In the genomic region with DNA sequence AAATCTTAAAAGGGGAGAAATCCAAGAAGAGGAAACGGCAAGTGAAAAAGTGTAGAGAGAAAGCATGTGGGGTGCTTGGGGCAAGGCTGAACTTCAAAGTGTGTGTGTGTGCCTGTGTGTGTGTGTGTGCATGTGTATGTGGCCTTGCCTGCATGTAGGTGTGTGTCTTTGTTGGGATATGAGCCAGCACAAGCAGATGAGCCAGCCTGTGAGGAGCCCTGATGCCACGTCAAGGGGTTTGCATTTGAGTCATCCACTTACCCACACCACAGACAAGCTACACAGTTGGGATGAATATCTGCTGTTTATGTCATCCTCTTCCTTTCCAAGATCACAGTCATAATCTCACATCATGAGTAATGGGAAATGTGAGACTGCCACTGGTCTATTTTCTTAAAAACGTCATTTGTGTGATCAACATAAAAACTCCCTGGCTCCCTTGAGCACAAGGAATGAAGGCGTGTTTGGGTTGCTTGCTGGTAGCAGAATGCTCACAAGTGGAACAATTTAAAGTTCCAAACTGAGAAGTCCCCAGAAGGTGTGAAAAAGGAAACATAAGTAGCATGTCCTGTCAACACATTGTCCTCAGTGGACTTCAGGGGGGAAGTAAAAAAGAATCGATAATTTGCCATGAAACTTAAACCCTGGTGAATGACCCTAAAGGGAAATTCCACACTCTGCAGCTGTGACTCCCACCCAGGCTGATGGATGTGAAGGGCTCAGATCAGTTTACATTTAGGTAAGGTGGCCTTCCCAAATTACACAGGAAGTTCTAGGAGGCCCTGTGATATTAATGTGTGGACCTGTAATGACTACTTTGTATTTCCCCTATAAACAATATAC, we compare ENCODE assay signal across 8 cellular contexts. TPM values are rescaled to one million over a fixed set of nuclear protein-coding genes. Genes with fewer than 3 reads are reported as not detected.
DNase-seq lines count a peak whose midpoint lies in the region; ATAC-seq lines count a peak whose summit lies in the region.

No MANE protein-coding gene starts in this region.

- ATAC-seq in HG03565 (IDR thresholded peaks at IDR 0.05; ENCODE audit: unreplicated experiment) (peak; percentile 83), GM19452 (IDR thresholded peaks at IDR 0.05; ENCODE audit: unreplicated experiment) (no peak)

- in situ Hi-C loops in ACHN (cut with HindIII; ENCODE audit: low pct_ligation_motif_present, low pct_unique_long_range_greater_than_20kb, low sequenced_read_pairs), result no loop called here

- DNase-seq in ACHN, result peak; percentile 99
- DNase-seq in GM19240 (ENCODE audit: insufficient read length, low spot score), result peak; percentile 64
- DNase-seq in activated CD8-positive, alpha-beta memory T cell treated with anti-CD3 and anti-CD28 coated beads for 48 hours (ENCODE audit: low read depth in 2 of 3, low spot score in 2 of 3), result peak; percentile 41 to 63 (median 61)
- DNase-seq in glomerular endothelial cell (ENCODE audit: extremely low read depth, low read depth, low spot score), result peak; percentile 69
- DNase-seq in stimulated activated CD4-positive, alpha-beta T cell treated with anti-CD3 and anti-CD28 coated beads, Interleukin-4, amount 100 ng/mL, for 24 hours, result peak; percentile 91
- no peak for DNase-seq in HuH-7.5 (ENCODE audit: low spot score)

RNA-seq across cellular contexts. Expression of a gene that starts 14.7 kb away (rescaled TPM):
- total RNA-seq in glomerular endothelial cell, result 0.23 TPM in 1 of 2 replicates, not detected in the other

RNA-seq across cellular contexts. Expression of a gene that starts 14.8 kb away (rescaled TPM):
- 1.2 and 1.4 TPM in 2 replicates for total RNA-seq in glomerular endothelial cell

RNA-seq across cellular contexts. Expression of a gene that starts 32.5 kb away (rescaled TPM):
- total RNA-seq in glomerular endothelial cell, result 15.4 and 22.4 TPM in 2 replicates
